1 cellular context compared by ENCODE assay signal in the genomic region with DNA sequence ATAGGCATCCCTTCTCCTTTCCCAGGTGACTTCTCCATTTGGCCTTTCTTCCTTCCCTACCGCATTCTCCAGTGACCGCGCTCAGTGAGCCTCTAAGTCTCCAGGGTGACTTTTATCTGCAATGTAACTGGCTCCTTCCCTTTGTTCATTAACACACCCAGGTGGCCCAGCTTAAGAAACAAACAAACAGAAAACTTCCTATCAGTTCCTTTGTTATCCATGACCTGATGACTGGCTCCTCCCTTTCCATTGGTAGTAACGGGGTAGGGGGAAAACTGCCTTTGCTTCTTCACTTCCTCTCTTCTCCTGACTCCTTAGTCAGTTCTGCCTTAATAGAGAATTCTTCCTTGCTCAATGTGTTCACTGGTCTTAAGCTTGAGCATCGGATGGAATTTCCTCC.
TF ChIP-seq lines count a peak whose summit lies in the region.

No MANE protein-coding gene starts in this region.

TF ChIP-seq in GM23338, 12 proteins besides CTCF, POLR2A, EP300 and RAD21 (continued from another document):
- no peak for TF ChIP-seq ZNF462 (CRISPR knock-in tag; IDR thresholded peaks at IDR 0.05)
- no peak for TF ChIP-seq EZH2 (IDR thresholded peaks at IDR 0.05; ENCODE audit: low read depth, unreplicated experiment)
- TF ChIP-seq ETS1 (IDR thresholded peaks at IDR 0.05) = no peak
- TF ChIP-seq, protein P1, sequence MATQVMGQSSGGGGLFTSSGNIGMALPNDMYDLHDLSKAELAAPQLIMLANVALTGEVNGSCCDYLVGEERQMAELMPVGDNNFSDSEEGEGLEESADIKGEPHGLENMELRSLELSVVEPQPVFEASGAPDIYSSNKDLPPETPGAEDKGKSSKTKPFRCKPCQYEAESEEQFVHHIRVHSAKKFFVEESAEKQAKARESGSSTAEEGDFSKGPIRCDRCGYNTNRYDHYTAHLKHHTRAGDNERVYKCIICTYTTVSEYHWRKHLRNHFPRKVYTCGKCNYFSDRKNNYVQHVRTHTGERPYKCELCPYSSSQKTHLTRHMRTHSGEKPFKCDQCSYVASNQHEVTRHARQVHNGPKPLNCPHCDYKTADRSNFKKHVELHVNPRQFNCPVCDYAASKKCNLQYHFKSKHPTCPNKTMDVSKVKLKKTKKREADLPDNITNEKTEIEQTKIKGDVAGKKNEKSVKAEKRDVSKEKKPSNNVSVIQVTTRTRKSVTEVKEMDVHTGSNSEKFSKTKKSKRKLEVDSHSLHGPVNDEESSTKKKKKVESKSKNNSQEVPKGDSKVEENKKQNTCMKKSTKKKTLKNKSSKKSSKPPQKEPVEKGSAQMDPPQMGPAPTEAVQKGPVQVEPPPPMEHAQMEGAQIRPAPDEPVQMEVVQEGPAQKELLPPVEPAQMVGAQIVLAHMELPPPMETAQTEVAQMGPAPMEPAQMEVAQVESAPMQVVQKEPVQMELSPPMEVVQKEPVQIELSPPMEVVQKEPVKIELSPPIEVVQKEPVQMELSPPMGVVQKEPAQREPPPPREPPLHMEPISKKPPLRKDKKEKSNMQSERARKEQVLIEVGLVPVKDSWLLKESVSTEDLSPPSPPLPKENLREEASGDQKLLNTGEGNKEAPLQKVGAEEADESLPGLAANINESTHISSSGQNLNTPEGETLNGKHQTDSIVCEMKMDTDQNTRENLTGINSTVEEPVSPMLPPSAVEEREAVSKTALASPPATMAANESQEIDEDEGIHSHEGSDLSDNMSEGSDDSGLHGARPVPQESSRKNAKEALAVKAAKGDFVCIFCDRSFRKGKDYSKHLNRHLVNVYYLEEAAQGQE (IDR thresholded peaks at IDR 0.05; ENCODE audit: unreplicated experiment) = no peak
- TF ChIP-seq ZNF114 (CRISPR knock-in tag; IDR thresholded peaks at IDR 0.05) = no peak
- no peak for TF ChIP-seq JUNB (IDR thresholded peaks at IDR 0.05; ENCODE audit: unreplicated experiment)
- no peak for TF ChIP-seq EZH2phosphoT487 (IDR thresholded peaks at IDR 0.05; ENCODE audit: unreplicated experiment)
- TF ChIP-seq CREB1 (CRISPR knock-in tag; IDR thresholded peaks at IDR 0.05; ENCODE audit: low read depth) = no peak
